Comparison of ENCODE assay signal across 12 cellular contexts in the genomic region with DNA sequence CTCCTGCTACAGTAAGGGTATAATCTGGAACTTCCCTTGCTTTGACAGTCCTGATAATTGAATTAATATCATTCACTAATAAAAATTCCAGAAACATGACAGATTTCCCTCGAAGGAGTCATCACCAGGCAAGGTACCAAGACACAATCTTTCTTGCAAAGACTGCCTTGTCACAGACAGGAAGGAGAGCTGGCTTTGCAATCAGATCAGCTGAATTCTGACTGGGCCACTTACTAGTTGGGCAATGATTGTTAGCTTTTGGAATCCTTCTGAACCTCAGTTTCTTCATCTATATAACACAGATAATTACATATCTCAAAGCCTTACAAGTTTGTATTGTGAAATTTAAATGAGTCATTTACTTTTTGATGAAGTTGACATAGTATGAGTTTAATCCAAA.
A peak's percentile ranks its signal among the peaks of the same experiment; 100 is the strongest.
DNase-seq lines count a peak whose midpoint lies in the region; TF ChIP-seq lines count a peak whose summit lies in the region.
"Had no signal": no experiment of that assay in that cellular context is flagged by ENCODE, and none has a peak within 500 bp of the region (broad histone marks: within the 10 kb centered on the region; RNA-seq: fewer than 3 reads in every experiment).

No MANE protein-coding gene starts in this region.

- no peak for TF ChIP-seq CTCF in HFFc6 (IDR thresholded peaks at IDR 0.05)
- TF ChIP-seq CTCF in astrocyte of the cerebellum (IDR thresholded peaks at IDR 0.05; ENCODE audit: low read depth, low read length, missing control alignments), result no peak
- TF ChIP-seq CTCF in GM10266 (IDR thresholded peaks at IDR 0.05; ENCODE audit: control insufficient read depth, insufficient read depth, low read depth, missing control alignments), result no peak
- no peak for TF ChIP-seq CTCF in thyroid gland (IDR thresholded peaks at IDR 0.05)
- TF ChIP-seq CTCF in tibial artery (IDR thresholded peaks at IDR 0.05), result no peak

- H3K4me3 ChIP-seq in ACC112 (ENCODE audit: low read depth, low read length), result 0 out of 2 replicates have a peak overlapping the region, but pooled peaks have one; percentile 1
- H3K4me3 ChIP-seq in astrocyte of the cerebellum (ENCODE audit: low read depth, low read length), result no peak overlapping the region
- H3K4me3 ChIP-seq in thyroid gland (replicated peaks in 1 of 3), result no peak overlapping the region
- no peak overlapping the region for H3K4me3 ChIP-seq in tibial artery

- in situ Hi-C loops in astrocyte of the cerebellum (cut with HindIII; ENCODE audit: low sequenced_read_pairs), result no loop called here

- H3K79me2 ChIP-seq in ACC112 (ENCODE audit: control insufficient read depth, insufficient read depth, low read length, unreplicated experiment), result no peaks in the 10 kb centered on the region

- peak overlapping the region; percentile 34 for H3K27ac Mint-ChIP-seq in HFFc6
- H3K27ac Mint-ChIP-seq: activated CD8-positive, alpha-beta T cell treated with anti-CD3 and anti-CD28 coated beads, Interleukin-2, amount 10 ng/mL, durations not matched to agents 7 days and 5 days; naive thymus-derived CD8-positive, alpha-beta T cell had no signal

- no peaks in the 10 kb centered on the region for H3K9me3 ChIP-seq in thyroid gland
- no peaks in the 10 kb centered on the region for H3K9me3 ChIP-seq in tibial artery

- H3K4me1 Mint-ChIP-seq in HFFc6 (ENCODE audit: low read depth), result peaks cover 24% of the 10 kb centered on the region

- H3K9me3 Mint-ChIP-seq in HFFc6, result peaks cover 11% of the 10 kb centered on the region; the same call in 1 of the 2 replicates

- peak overlapping the region; percentile 4 for H2AFZ ChIP-seq in ACC112 (ENCODE audit: low read length, unreplicated experiment)

- H3K36me3 ChIP-seq in ACC112 (ENCODE audit: insufficient read depth, low read length) (no peaks in the 10 kb centered on the region), thyroid gland (no peaks in the 10 kb centered on the region), tibial artery (no peaks in the 10 kb centered on the region)

- WGBS in thyroid gland, 2 donors, result 58% methylated on average over 1 of the region's 1 CpG

- peak overlapping the region; percentile 58; the same call in 1 of the 2 replicates for H3K4me3 Mint-ChIP-seq in HFFc6
- H3K4me3 Mint-ChIP-seq: activated CD8-positive, alpha-beta T cell treated with anti-CD3 and anti-CD28 coated beads, Interleukin-2, amount 10 ng/mL, durations not matched to agents 7 days and 5 days; naive thymus-derived CD8-positive, alpha-beta T cell had no signal

- peak; percentile 88 for DNase-seq in HFFc6
- peak; percentile 18 for DNase-seq in astrocyte of the cerebellum (ENCODE audit: low read depth)
- peak; percentile 95 for DNase-seq in iris pigment epithelial cell (ENCODE audit: low read depth)
- DNase-seq in GM10266 (ENCODE audit: extremely low spot score), result no peak
- no peak for DNase-seq in activated CD8-positive, alpha-beta memory T cell treated with anti-CD3 and anti-CD28 coated beads, Interleukin-2, amount 50 U/mL, for 4 hours
- no peak for DNase-seq in thyroid gland
- no peak for DNase-seq in tibial artery
- DNase-seq: activated CD8-positive, alpha-beta T cell treated with anti-CD3 and anti-CD28 coated beads, Interleukin-2, amount 10 ng/mL, durations not matched to agents 7 days and 5 days; naive thymus-derived CD8-positive, alpha-beta T cell; NCI-H2029; stimulated activated CD4-positive, alpha-beta T cell treated with anti-CD3 and anti-CD28 coated beads, Interleukin-2, amount 100 ng/mL, for 48 hours had no signal

- no peaks in the 10 kb centered on the region for H3K36me3 Mint-ChIP-seq in HFFc6 (ENCODE audit: low read depth)
- H3K36me3 Mint-ChIP-seq: naive thymus-derived CD8-positive, alpha-beta T cell had no signal

- H3K27ac ChIP-seq in ACC112 (ENCODE audit: low read depth, low read length) (peak overlapping the region; percentile 36), thyroid gland (no peak overlapping the region), tibial artery (no peak overlapping the region)

- H3K27me3 Mint-ChIP-seq in HFFc6 (ENCODE audit: insufficient read depth), result no peaks in the 10 kb centered on the region

- intact Hi-C loops in thyroid gland (cut with DNase I) (no loop called here), tibial artery (cut with DNase I; ENCODE audit: low total_unique reads) (no loop called here)

- H3K4me1 ChIP-seq in ACC112 (ENCODE audit: control insufficient read depth, insufficient read depth, low read length, unreplicated experiment), result peaks cover 22% of the 10 kb centered on the region
- peaks cover 11% of the 10 kb centered on the region in 2 donors for H3K4me1 ChIP-seq in thyroid gland
- no peaks in the 10 kb centered on the region for H3K4me1 ChIP-seq in tibial artery

- H3K27me3 ChIP-seq in ACC112 (ENCODE audit: insufficient read depth, low read length) (no peaks in the 10 kb centered on the region), thyroid gland (no peaks in the 10 kb centered on the region), tibial artery (no peaks in the 10 kb centered on the region)

- TF ChIP-seq POLR2A in thyroid gland (IDR thresholded peaks at IDR 0.05), result no peak

Comparison
In these comparisons a context has a peak if more than half of its experiments do, and no peak if none do; other contexts are left out.
1. DNase-seq: peak in HFFc6 (single experiment), astrocyte of the cerebellum (single experiment) and iris pigment epithelial cell (single experiment); none in GM10266 (single experiment), activated CD8-positive, alpha-beta memory T cell treated with anti-CD3 and anti-CD28 coated beads, Interleukin-2, amount 50 U/mL, for 4 hours (single experiment), thyroid gland (0 of 2) and tibial artery (0 of 2).